Comparison of ENCODE assay signal across 8 cellular contexts in genomic region chr1:203117611-203118575, GRCh38. TPM values are rescaled to one million over a fixed set of nuclear protein-coding genes. Genes with fewer than 3 reads are reported as not detected.
DNase-seq lines count a peak whose midpoint lies in the region; ATAC-seq and TF ChIP-seq lines count a peak whose summit lies in the region.

No MANE protein-coding gene starts in this region.

- ATAC-seq in HG03439 (IDR thresholded peaks at IDR 0.05; ENCODE audit: unreplicated experiment), result no peak

- H3K27ac ChIP-seq in cardiac muscle cell, result no peak overlapping the region
- no peak overlapping the region for H3K27ac ChIP-seq in effector memory CD4-positive, alpha-beta T cell (ENCODE audit: insufficient read depth, low read length, poor library complexity, severe bottlenecking)

- peaks cover 23% of the 10 kb centered on the region for H3K27me3 ChIP-seq in cardiac muscle cell
- H3K27me3 ChIP-seq in effector memory CD4-positive, alpha-beta T cell (replicated peaks; ENCODE audit: control insufficient read depth, insufficient read depth, low read length, poor library complexity, severe bottlenecking), result no peaks in the 10 kb centered on the region

- no peak overlapping the region for H3K4me3 ChIP-seq in cardiac muscle cell
- no peak overlapping the region for H3K4me3 ChIP-seq in effector memory CD4-positive, alpha-beta T cell (ENCODE audit: insufficient read depth, low read depth, low read length, poor library complexity, severe bottlenecking)

- peaks cover 6% of the 10 kb centered on the region for H3K4me1 ChIP-seq in cardiac muscle cell (ENCODE audit: low read depth)
- H3K4me1 ChIP-seq in effector memory CD4-positive, alpha-beta T cell (ENCODE audit: control insufficient read depth, insufficient read depth, low read length, poor library complexity, severe bottlenecking), result no peaks in the 10 kb centered on the region

- intact Hi-C loops in posterior cingulate gyrus (cut with DNase I), result loop anchor here (1.0 to 5.0 kb wide), 2 partner anchors 98 to 149 kb away; no protein-coding TSS in a partner anchor

- TF ChIP-seq CTCF in GM12874 (IDR thresholded peaks at IDR 0.05; ENCODE audit: insufficient read depth, low read depth, low read length) (peak; percentile 70), cardiac muscle cell (IDR thresholded peaks at IDR 0.05; ENCODE audit: low read depth, low read length) (peak; percentile 83)

- DNase-seq in AG08396 (ENCODE audit: low spot score), result peak; percentile 91
- DNase-seq in NCI-H226, result peak; percentile 35
- peak; percentile 74 for DNase-seq in activated CD8-positive, alpha-beta memory T cell treated with anti-CD3 and anti-CD28 coated beads, Interleukin-2, amount 50 U/mL, for 48 hours
- peak; percentile 81 to 89 for DNase-seq in cardiac muscle cell (ENCODE audit: low read depth in 1 of 2, low spot score in 1 of 2)
- DNase-seq in posterior cingulate gyrus, result peak; percentile 66 to 97 (median 81)
- DNase-seq in effector memory CD4-positive, alpha-beta T cell, result no peak

- no peaks in the 10 kb centered on the region for H3K36me3 ChIP-seq in cardiac muscle cell
- H3K36me3 ChIP-seq in effector memory CD4-positive, alpha-beta T cell (ENCODE audit: control insufficient read depth, insufficient read depth, low read length), result no peaks in the 10 kb centered on the region

- no peaks in the 10 kb centered on the region for H3K9me3 ChIP-seq in cardiac muscle cell (ENCODE audit: low read depth)
- no peaks in the 10 kb centered on the region for H3K9me3 ChIP-seq in effector memory CD4-positive, alpha-beta T cell (ENCODE audit: control insufficient read depth, low read length)

RNA-seq across cellular contexts. Expression of gene ADORA1, which starts 9.6 kb away (rescaled TPM):
- total RNA-seq in cardiac muscle cell, result 8.5 and 14.9 TPM in 2 replicates
- 12.2 and 22.2 TPM in 2 replicates for polyA plus RNA-seq in cardiac muscle cell

RNA-seq across cellular contexts. Expression of gene MYOG, which starts 32.1 kb away (rescaled TPM):
- 0.18 TPM in 1 of 2 replicates, not detected in the other for total RNA-seq in cardiac muscle cell
- 0.62 TPM in 1 of 2 replicates, not detected in the other for polyA plus RNA-seq in cardiac muscle cell

RNA-seq across cellular contexts. Expression of gene MYBPH, which starts 57.7 kb away (rescaled TPM):
- total RNA-seq in cardiac muscle cell, result 0.53 and 1.4 TPM in 2 replicates
- 0.86 and 2.1 TPM in 2 replicates for polyA plus RNA-seq in cardiac muscle cell

Comparison
In these comparisons a context has a peak if more than half of its experiments do, and no peak if none do; other contexts are left out.
1. DNase-seq: peak in AG08396 (single experiment), NCI-H226 (single experiment), activated CD8-positive, alpha-beta memory T cell treated with anti-CD3 and anti-CD28 coated beads, Interleukin-2, amount 50 U/mL, for 48 hours (single experiment), cardiac muscle cell (2 of 2) and posterior cingulate gyrus (10 of 10); none in effector memory CD4-positive, alpha-beta T cell (0 of 3).